Comparison of ENCODE assay signal across 17 cellular contexts in the genomic region with DNA sequence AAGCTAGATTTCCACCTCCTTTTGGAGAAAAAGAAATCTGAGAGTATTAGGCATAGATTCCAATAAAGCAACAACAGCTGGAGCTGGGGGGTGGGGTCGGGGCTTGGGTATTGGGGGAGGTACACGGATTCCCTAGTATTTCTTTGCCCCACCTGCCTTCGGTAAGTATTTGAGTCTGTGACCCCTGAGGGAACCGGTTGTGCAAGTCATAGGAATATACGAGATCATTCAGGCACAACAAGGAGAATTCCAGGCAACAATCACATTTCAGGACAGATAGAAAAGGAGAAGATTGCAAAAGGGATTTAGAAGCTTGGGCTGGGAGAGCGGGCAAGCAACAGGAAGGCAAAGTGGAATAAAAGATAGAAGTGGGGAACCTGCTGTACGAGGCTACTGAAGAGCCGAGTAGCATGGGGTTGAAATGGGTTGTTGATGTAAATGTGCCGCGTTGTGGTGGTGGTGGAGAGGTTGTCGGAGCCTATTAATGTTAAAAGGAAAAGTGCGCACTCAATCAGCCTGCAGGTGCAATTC.
DNase-seq lines count a peak whose midpoint lies in the region; ATAC-seq and TF ChIP-seq lines count a peak whose summit lies in the region.
"Had no signal": no experiment of that assay in that cellular context is flagged by ENCODE, and none has a peak within 500 bp of the region (broad histone marks: within the 10 kb centered on the region; RNA-seq: fewer than 3 reads in every experiment).

No MANE protein-coding gene starts in this region.

- no peak overlapping the region for H2BK120ac ChIP-seq in mesendoderm (ENCODE audit: low read depth, low read length)

- no peak overlapping the region for H3K4me2 ChIP-seq in mesendoderm (ENCODE audit: low read length)

- intact Hi-C loops in Panc1 (cut with micrococcal nuclease; ENCODE audit: unreplicated experiment): no loop called here

- no peak for ATAC-seq in Panc1
- no peak for ATAC-seq in HG03457 (IDR thresholded peaks at IDR 0.05; ENCODE audit: unreplicated experiment)
- no peak for ATAC-seq in GM18517 (IDR thresholded peaks at IDR 0.05; ENCODE audit: unreplicated experiment)
- ATAC-seq in GM18870 (IDR thresholded peaks at IDR 0.05; ENCODE audit: unreplicated experiment): no peak
- no peak for ATAC-seq in GM19023 (IDR thresholded peaks at IDR 0.05; ENCODE audit: unreplicated experiment)
- ATAC-seq: CD8-positive, alpha-beta T cell; heart right ventricle had no signal

- POLR2A ChIA-PET in Panc1 (lab: Charles Lee): interaction anchor here (0.5 kb wide), 1 partner anchor 211 kb away, joined by 3 read pairs; no protein-coding TSS in a partner anchor

- no peaks in the 10 kb centered on the region for H3K79me2 ChIP-seq in mesendoderm (ENCODE audit: control insufficient read depth, insufficient read depth, low read length)

- H3K56ac ChIP-seq in mesendoderm (ENCODE audit: low read length): peak overlapping the region; percentile 2

- peak; percentile 29 for DNase-seq in activated CD8-positive, alpha-beta memory T cell treated with anti-CD3 and anti-CD28 coated beads, Interleukin-2, amount 50 U/mL, for 48 hours
- no peak for DNase-seq in activated CD8-positive, alpha-beta memory T cell treated with anti-CD3 and anti-CD28 coated beads for 24 hours
- no peak for DNase-seq in Panc1 (ENCODE audit: low read depth, low spot score)
- no peak for DNase-seq in mesendoderm
- DNase-seq: activated CD4-positive, alpha-beta T cell treated with anti-CD3 and anti-CD28 coated beads, Interleukin-2, amount 50 U/mL, for 48 hours; activated naive CD4-positive, alpha-beta T cell treated with anti-CD3 and anti-CD28 coated beads for 36 hours; activated T-cell treated with anti-CD3 and anti-CD28 coated beads, Interleukin-2, amount 50 U/mL, for 24 hours; CD8-positive, alpha-beta T cell; HCEC 1CT; heart right ventricle; KG1; nephron progenitor cell had no signal

- H2BK15ac ChIP-seq in mesendoderm (replicated peaks; ENCODE audit: low read depth): no peak overlapping the region

- H4K8ac ChIP-seq in mesendoderm (ENCODE audit: low read depth, low read length): no peak overlapping the region

- H3K36me3 ChIP-seq in Panc1 (ENCODE audit: control insufficient read depth, insufficient read depth, low read length) (no peaks in the 10 kb centered on the region), mesendoderm (ENCODE audit: control insufficient read depth, insufficient read depth, low read length) (no peaks in the 10 kb centered on the region)
- H3K36me3 ChIP-seq: ascending aorta, heart right ventricle had no signal

- H3K4me1 ChIP-seq in Panc1 (ENCODE audit: control insufficient read depth, insufficient read depth, low read length) (peaks cover 25% of the 10 kb centered on the region), mesendoderm (ENCODE audit: control insufficient read depth, low read depth, low read length) (peaks cover 11% of the 10 kb centered on the region)

- WGBS in mesendoderm (ENCODE audit: extremely low coverage, insufficient coverage, low lambda C conversion rate): no CpG with 5 or more reads among the region's 12 CpGs

- no peak overlapping the region for H2BK5ac ChIP-seq in mesendoderm (ENCODE audit: low read length)

- H3K27me3 ChIP-seq in Panc1 (ENCODE audit: control insufficient read depth, insufficient read depth, low read length): no peaks in the 10 kb centered on the region
- no peaks in the 10 kb centered on the region for H3K27me3 ChIP-seq in mesendoderm (ENCODE audit: insufficient read depth, low read length, poor library complexity)
- H3K27me3 ChIP-seq: ascending aorta, heart right ventricle had no signal

- no peak overlapping the region for H3K18ac ChIP-seq in mesendoderm (ENCODE audit: low read length)

- no peak overlapping the region for H3K4ac ChIP-seq in mesendoderm (ENCODE audit: low read depth, low read length)

- no TSS peak for BruUV-seq in Panc1 (replicated peaks; lab: Mats Ljungman, UMichigan)

- TF ChIP-seq CTCF in Panc1 (IDR thresholded peaks at IDR 0.05): no peak

- in situ Hi-C loops in Panc1 (cut with HindIII; ENCODE audit: low pct_unique_long_range_greater_than_20kb, low sequenced_read_pairs): no loop called here

- H3K9ac ChIP-seq in mesendoderm (ENCODE audit: low read length): no peak overlapping the region

- no peaks in the 10 kb centered on the region for H3K9me3 ChIP-seq in Panc1 (ENCODE audit: control insufficient read depth, insufficient read depth, low read depth, low read length)
- H3K9me3 ChIP-seq: ascending aorta, heart right ventricle had no signal

- CTCF ChIA-PET in Panc1 (lab: Charles Lee): interaction anchor here (0.6 kb wide), 1 partner anchor 32 kb away, joined by 4 read pairs; no protein-coding TSS in a partner anchor

- H3K27ac ChIP-seq in Panc1 (ENCODE audit: low read length) (peak overlapping the region; percentile 83), mesendoderm (ENCODE audit: low read depth, low read length) (no peak overlapping the region)
- H3K27ac ChIP-seq: ascending aorta had no signal

- no peak overlapping the region for H2AK5ac ChIP-seq in mesendoderm (ENCODE audit: low read length)

- H4K5ac ChIP-seq in mesendoderm (ENCODE audit: low read length): no peak overlapping the region

- no peaks in the 10 kb centered on the region for H3K79me1 ChIP-seq in mesendoderm (ENCODE audit: low read length)

- no peak overlapping the region for H3K23ac ChIP-seq in mesendoderm (ENCODE audit: low read length)

- no peak overlapping the region for H3K4me3 ChIP-seq in Panc1 (ENCODE audit: low read depth in 2 of 2, low read length in 2 of 2)
- no peak overlapping the region for H3K4me3 ChIP-seq in mesendoderm (ENCODE audit: low read length)
- H3K4me3 ChIP-seq: ascending aorta, heart right ventricle had no signal
